In genomic region chr19:54674021-54674617, GRCh38 we compare ENCODE assay signal across 1 cellular context.
TF ChIP-seq lines count a peak whose summit lies in the region.

No MANE protein-coding gene starts in this region.

TF ChIP-seq in HCT116, 20 proteins besides CTCF, POLR2A, EP300 and RAD21 (continued from another document):
- no peak for TF ChIP-seq ZBTB33 (IDR thresholded peaks at IDR 0.05; ENCODE audit: extremely low read depth, insufficient replicate concordance, low read length)
- TF ChIP-seq SRF (IDR thresholded peaks at IDR 0.05; ENCODE audit: low read depth) = no peak
- no peak for TF ChIP-seq EZH2 (IDR thresholded peaks at IDR 0.05)
- no peak for TF ChIP-seq YY1 (IDR thresholded peaks at IDR 0.05; ENCODE audit: extremely low read depth, insufficient replicate concordance, low read depth, low read length)
- no peak for TF ChIP-seq POLR2AphosphoS5 (IDR thresholded peaks at IDR 0.05; ENCODE audit: low read depth, low read length)
- no peak for TF ChIP-seq ELF1 (IDR thresholded peaks at IDR 0.05; ENCODE audit: borderline replicate concordance, low read depth)
- no peak for TF ChIP-seq ZNF274 (IDR thresholded peaks at IDR 0.05; ENCODE audit: low read depth, low read length)
- no peak for TF ChIP-seq EZH2phosphoT487 (IDR thresholded peaks at IDR 0.05; ENCODE audit: borderline replicate concordance)
- TF ChIP-seq, protein P1, sequence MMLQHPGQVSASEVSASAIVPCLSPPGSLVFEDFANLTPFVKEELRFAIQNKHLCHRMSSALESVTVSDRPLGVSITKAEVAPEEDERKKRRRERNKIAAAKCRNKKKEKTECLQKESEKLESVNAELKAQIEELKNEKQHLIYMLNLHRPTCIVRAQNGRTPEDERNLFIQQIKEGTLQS (IDR thresholded peaks at IDR 0.05) = no peak
- TF ChIP-seq, protein P2, sequence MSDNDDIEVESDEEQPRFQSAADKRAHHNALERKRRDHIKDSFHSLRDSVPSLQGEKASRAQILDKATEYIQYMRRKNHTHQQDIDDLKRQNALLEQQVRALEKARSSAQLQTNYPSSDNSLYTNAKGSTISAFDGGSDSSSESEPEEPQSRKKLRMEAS (IDR thresholded peaks at IDR 0.05) = no peak
